ENCODE assay signal across 26 cellular contexts in genomic region chr5:32482193-32482592, GRCh38. TPM values are rescaled to one million over a fixed set of nuclear protein-coding genes. Genes with fewer than 3 reads are reported as not detected.
DNase-seq lines count a peak whose midpoint lies in the region; ATAC-seq, FAIRE-seq and TF ChIP-seq lines count a peak whose summit lies in the region.
"Had no signal": no experiment of that assay in that cellular context is flagged by ENCODE, and none has a peak within 500 bp of the region (broad histone marks: within the 10 kb centered on the region; RNA-seq: fewer than 3 reads in every experiment).

No MANE protein-coding gene starts in this region.

- H2BK5ac ChIP-seq in trophoblast cell (ENCODE audit: low read depth, low read length, poor library complexity): no peak overlapping the region

- H4K20me1 ChIP-seq in HepG2 (ENCODE audit: insufficient read depth, low read length): no peaks in the 10 kb centered on the region
- H4K20me1 ChIP-seq: BLaER1 had no signal

- H3K79me1 ChIP-seq in trophoblast cell (ENCODE audit: low read length): no peaks in the 10 kb centered on the region

- H3K36me3 Mint-ChIP-seq in Caco-2 (ENCODE audit: insufficient read depth, unreplicated experiment): no peaks in the 10 kb centered on the region
- H3K36me3 Mint-ChIP-seq in activated CD8-positive, alpha-beta T cell treated with anti-CD3 and anti-CD28 coated beads, Interleukin-2, amount 10 ng/mL, durations not matched to agents 7 days and 5 days (ENCODE audit: low read depth): no peaks in the 10 kb centered on the region
- H3K36me3 Mint-ChIP-seq: CD4-positive, CD25-positive, alpha-beta regulatory T cell; CD8-positive, alpha-beta T cell had no signal

- H3K4me1 ChIP-seq in Caco-2 (peaks cover 22% of the 10 kb centered on the region), HepG2 (ENCODE audit: insufficient read depth, low read length) (peaks cover 11% of the 10 kb centered on the region; the same call in 1 of the 2 replicates), mucosa of descending colon (ENCODE audit: low read depth) (no peaks in the 10 kb centered on the region), trophoblast cell (ENCODE audit: control insufficient read depth in 1 of 2, insufficient read depth in 2 of 2, low read length in 2 of 2) (no peaks in the 10 kb centered on the region)
- H3K4me1 ChIP-seq: BLaER1 had no signal

- H3K4me1 Mint-ChIP-seq in Caco-2 (ENCODE audit: low read depth, unreplicated experiment): peaks cover 23% of the 10 kb centered on the region
- H3K4me1 Mint-ChIP-seq in activated CD8-positive, alpha-beta T cell treated with anti-CD3 and anti-CD28 coated beads, Interleukin-2, amount 10 ng/mL, durations not matched to agents 7 days and 5 days (ENCODE audit: low read depth): no peaks in the 10 kb centered on the region
- H3K4me1 Mint-ChIP-seq: B cell; CD4-positive, CD25-positive, alpha-beta regulatory T cell; H9 had no signal

- no peak overlapping the region for H3K4me3 Mint-ChIP-seq in Caco-2 (ENCODE audit: unreplicated experiment)
- H3K4me3 Mint-ChIP-seq in activated CD8-positive, alpha-beta T cell treated with anti-CD3 and anti-CD28 coated beads, Interleukin-2, amount 10 ng/mL, durations not matched to agents 7 days and 5 days: no peak overlapping the region
- H3K4me3 Mint-ChIP-seq: B cell; CD4-positive, CD25-positive, alpha-beta regulatory T cell; CD8-positive, alpha-beta T cell; H9 had no signal

- no peak overlapping the region for H2BK12ac ChIP-seq in trophoblast cell (ENCODE audit: low read length)

- H2BK120ac ChIP-seq in trophoblast cell (ENCODE audit: insufficient read depth, low read length, poor library complexity): no peak overlapping the region

- no peaks in the 10 kb centered on the region for H3K9me3 Mint-ChIP-seq in Caco-2 (ENCODE audit: unreplicated experiment)
- no peaks in the 10 kb centered on the region for H3K9me3 Mint-ChIP-seq in activated CD8-positive, alpha-beta T cell treated with anti-CD3 and anti-CD28 coated beads, Interleukin-2, amount 10 ng/mL, durations not matched to agents 7 days and 5 days (ENCODE audit: insufficient read depth)
- H3K9me3 Mint-ChIP-seq: CD4-positive, CD25-positive, alpha-beta regulatory T cell; CD8-positive, alpha-beta T cell; H9 had no signal

- H3K4me3 ChIP-seq in Caco-2 (ENCODE audit: low read depth, low read length) (no peak overlapping the region), HepG2 (replicated peaks in 1 of 3; ENCODE audit: insufficient read depth in 1 of 3, low read depth in 2 of 3, low read length in 3 of 3) (no peak overlapping the region), mucosa of descending colon (no peak overlapping the region), trophoblast cell (ENCODE audit: low read depth, low read length) (no peak overlapping the region), WERI-Rb-1 (ENCODE audit: low read depth, low read length) (no peak overlapping the region), H7 (ENCODE audit: insufficient read depth, low read depth, low read length) (no peak overlapping the region)
- H3K4me3 ChIP-seq: BLaER1, GM12878, GM23248 had no signal

- H3K27me3 Mint-ChIP-seq in Caco-2 (ENCODE audit: insufficient read depth, unreplicated experiment): no peaks in the 10 kb centered on the region
- H3K27me3 Mint-ChIP-seq in activated CD8-positive, alpha-beta T cell treated with anti-CD3 and anti-CD28 coated beads, Interleukin-2, amount 10 ng/mL, durations not matched to agents 7 days and 5 days (ENCODE audit: low read depth): peaks cover 2% of the 10 kb centered on the region
- H3K27me3 Mint-ChIP-seq: B cell; CD4-positive, CD25-positive, alpha-beta regulatory T cell had no signal

- intact Hi-C loops in Caco-2 (cut with micrococcal nuclease; ENCODE audit: unreplicated experiment): loop anchor here (1.0 kb wide), 1 partner anchor 8 kb away; no protein-coding TSS in a partner anchor
- intact Hi-C loops in HepG2 (cut with micrococcal nuclease; ENCODE audit: unreplicated experiment): no loop called here
- intact Hi-C loops in mucosa of descending colon (cut with DNase I, micrococcal nuclease): no loop called here

- no peak overlapping the region for H4K12ac ChIP-seq in trophoblast cell (ENCODE audit: low read depth, low read length)

- TF ChIP-seq POLR2A in HepG2 (IDR thresholded peaks at IDR 0.05; ENCODE audit: insufficient read depth in 1 of 2, low read depth in 2 of 2, low read length in 2 of 2): no peak

- TF ChIP-seq CTCF in Caco-2 (IDR thresholded peaks at IDR 0.05; ENCODE audit: insufficient read depth in 1 of 2, low read depth in 1 of 2, low read length in 1 of 2, severe bottlenecking in 1 of 2, unreplicated experiment in 1 of 2) (no peak), HepG2 (CRISPR knock-in tag; IDR thresholded peaks at IDR 0.05) (no peak), mucosa of descending colon (IDR thresholded peaks at IDR 0.05) (no peak), WERI-Rb-1 (IDR thresholded peaks at IDR 0.05; ENCODE audit: low read depth, low read length) (no peak)

- no peak overlapping the region for H3K4ac ChIP-seq in trophoblast cell (ENCODE audit: low read depth, low read length)

- H4K8ac ChIP-seq in trophoblast cell (ENCODE audit: low read depth, low read length): no peak overlapping the region

- H3K9me3 ChIP-seq in Caco-2: no peaks in the 10 kb centered on the region
- no peaks in the 10 kb centered on the region for H3K9me3 ChIP-seq in HepG2 (ENCODE audit: low read length)
- no peaks in the 10 kb centered on the region for H3K9me3 ChIP-seq in mucosa of descending colon
- H3K9me3 ChIP-seq in trophoblast cell (ENCODE audit: insufficient read depth, low read depth, low read length): no peaks in the 10 kb centered on the region
- no peaks in the 10 kb centered on the region for H3K9me3 ChIP-seq in WERI-Rb-1 (ENCODE audit: severe bottlenecking)
- H3K9me3 ChIP-seq: BLaER1 had no signal

- BruUV-seq in Caco-2 (replicated peaks; lab: Mats Ljungman, UMichigan) (no TSS peak), HepG2 (replicated peaks; lab: Mats Ljungman, UMichigan) (no TSS peak)

- in situ Hi-C loops in HepG2 (cut with HindIII; ENCODE audit: extremely low pct_ligation_motif_present, low pct_unique_long_range_greater_than_20kb): no loop called here

- no peak overlapping the region for H3K23ac ChIP-seq in trophoblast cell (ENCODE audit: low read length)

- no peak overlapping the region for H3K18ac ChIP-seq in trophoblast cell (ENCODE audit: low read length)

- ATAC-seq in HepG2 (peak; percentile 66; the same call in 2 of the 3 replicates), mucosa of descending colon (peak; percentile 56)
- no peak for ATAC-seq in activated CD8-positive, alpha-beta T cell treated with anti-CD3 and anti-CD28 coated beads, Interleukin-2, amount 10 ng/mL, durations not matched to agents 7 days and 5 days
- ATAC-seq: CD8-positive, alpha-beta T cell; GM12878; HCT116 had no signal

- CTCF ChIA-PET in Caco-2 (lab: Charles Lee): interaction anchor here (1.1 kb wide), 1 partner anchor 108 kb away, joined by 8 read pairs; no protein-coding TSS in a partner anchor
- CTCF ChIA-PET in HepG2 (lab: Yijun Ruan, JAX; ENCODE audit: low intra/inter-chr PET ratio, low total read pairs): no interaction called here
- CTCF ChIA-PET in activated CD8-positive, alpha-beta T cell treated with anti-CD3 and anti-CD28 coated beads, Interleukin-2, amount 10 ng/mL, durations not matched to agents 7 days and 5 days (lab: Charles Lee): interaction anchor here (1.5 kb wide), 1 partner anchor 108 kb away, joined by 6 read pairs; no protein-coding TSS in a partner anchor

- H3K27ac ChIP-seq in HepG2 (ENCODE audit: extremely low read length, insufficient read depth, low read length) (no peak overlapping the region), trophoblast cell (ENCODE audit: low read depth, low read length) (no peak overlapping the region), WERI-Rb-1 (no peak overlapping the region)
- H3K27ac ChIP-seq: 22Rv1, BLaER1, C4-2B, GM23248 had no signal

- FAIRE-seq in HepG2 (lab: Jason Lieb, UNC): peak; percentile 37
- FAIRE-seq: A204.1, D721Med, GM12878, GM19239, H1 had no signal

- no peak overlapping the region for H3K14ac ChIP-seq in trophoblast cell (ENCODE audit: low read length)

- no peak overlapping the region for H2AK5ac ChIP-seq in trophoblast cell (ENCODE audit: low read length)

- H3K9ac ChIP-seq in HepG2 (ENCODE audit: insufficient read depth, low read depth, low read length): no peak overlapping the region
- H3K9ac ChIP-seq in trophoblast cell (ENCODE audit: low read length): no peak overlapping the region
- H3K9ac ChIP-seq: BLaER1, GM23248 had no signal

- peak overlapping the region; percentile 40 for H3K27ac Mint-ChIP-seq in Caco-2 (ENCODE audit: unreplicated experiment)
- H3K27ac Mint-ChIP-seq in activated CD8-positive, alpha-beta T cell treated with anti-CD3 and anti-CD28 coated beads, Interleukin-2, amount 10 ng/mL, durations not matched to agents 7 days and 5 days: no peak overlapping the region
- H3K27ac Mint-ChIP-seq: B cell; CD4-positive, CD25-positive, alpha-beta regulatory T cell; CD8-positive, alpha-beta T cell; H9 had no signal

- no peaks in the 10 kb centered on the region for H3K27me3 ChIP-seq in Caco-2 (replicated peaks; ENCODE audit: control insufficient read depth, insufficient read depth, low read length)
- H3K27me3 ChIP-seq in HepG2 (ENCODE audit: control insufficient read depth in 1 of 2, insufficient read depth in 2 of 2, low read length in 2 of 2): no peaks in the 10 kb centered on the region
- no peaks in the 10 kb centered on the region for H3K27me3 ChIP-seq in trophoblast cell (ENCODE audit: insufficient read depth, low read length)
- H3K27me3 ChIP-seq in WERI-Rb-1 (ENCODE audit: insufficient read depth, low read depth, severe bottlenecking): peaks cover 80% of the 10 kb centered on the region
- H3K27me3 ChIP-seq in H7 (ENCODE audit: control insufficient read depth, insufficient read depth, low read length): no peaks in the 10 kb centered on the region
- H3K27me3 ChIP-seq: BLaER1 had no signal

- H2AFZ ChIP-seq in HepG2 (ENCODE audit: low read length): no peak overlapping the region
- H2AFZ ChIP-seq in trophoblast cell (ENCODE audit: insufficient read depth, low read length, poor library complexity): no peak overlapping the region
- H2AFZ ChIP-seq: GM23248 had no signal

- H3K79me2 ChIP-seq in HepG2 (ENCODE audit: insufficient read depth, low read length) (no peaks in the 10 kb centered on the region), trophoblast cell (ENCODE audit: control insufficient read depth, insufficient read depth, low read length, poor library complexity) (no peaks in the 10 kb centered on the region)

- POLR2A ChIA-PET in Caco-2 (lab: Charles Lee): no interaction called here
- POLR2A ChIA-PET in HepG2 (lab: Yijun Ruan, JAX): no interaction called here
- POLR2A ChIA-PET in activated CD8-positive, alpha-beta T cell treated with anti-CD3 and anti-CD28 coated beads, Interleukin-2, amount 10 ng/mL, durations not matched to agents 7 days and 5 days (lab: Charles Lee): no interaction called here

- TF ChIP-seq RAD21 in HepG2 (CRISPR knock-in tag; IDR thresholded peaks at IDR 0.05): no peak

- 0% methylated on average over 2 of the region's 2 CpGs for WGBS in HepG2 (ENCODE audit: low lambda C conversion rate)
- WGBS in trophoblast cell (ENCODE audit: extremely low coverage, insufficient coverage, insufficient read length): no CpG with 5 or more reads among the region's 2 CpGs

- H3K4me2 ChIP-seq in HepG2 (ENCODE audit: low read depth, low read length) (no peak overlapping the region), trophoblast cell (ENCODE audit: low read length) (no peak overlapping the region)
- H3K4me2 ChIP-seq: BLaER1 had no signal

- peak; percentile 71 to 75 for DNase-seq in Caco-2
- no peak for DNase-seq in HepG2 (ENCODE audit: low spot score)
- DNase-seq in mucosa of descending colon: peak in 1 of 3 donors; percentile 19
- peak; percentile 87 to 97 for DNase-seq in trophoblast cell
- DNase-seq in activated CD8-positive, alpha-beta T cell treated with anti-CD3 and anti-CD28 coated beads, Interleukin-2, amount 10 ng/mL, durations not matched to agents 7 days and 5 days: no peak
- no peak for DNase-seq in WERI-Rb-1
- DNase-seq in H7: no peak
- DNase-seq in NCI-H1436 (lab: John Stamatoyannopoulos, UW): no peak
- DNase-seq: CD4-positive, CD25-positive, alpha-beta regulatory T cell; CD8-positive, alpha-beta T cell; DMS 273 treated with DMSO at 0.1 percent for 48 hours; DMS79; EL; GDM1; GM23248; H9 had no signal

- H3K36me3 ChIP-seq in Caco-2 (ENCODE audit: control insufficient read depth, insufficient read depth, low read length): no peaks in the 10 kb centered on the region
- no peaks in the 10 kb centered on the region for H3K36me3 ChIP-seq in HepG2 (replicated peaks in 1 of 2; ENCODE audit: control insufficient read depth in 1 of 2, insufficient read depth in 2 of 2, low read length in 2 of 2)
- no peaks in the 10 kb centered on the region for H3K36me3 ChIP-seq in mucosa of descending colon (ENCODE audit: low read depth)
- H3K36me3 ChIP-seq in trophoblast cell (ENCODE audit: control insufficient read depth in 1 of 2, insufficient read depth in 2 of 2, low read length in 2 of 2): no peaks in the 10 kb centered on the region
- no peaks in the 10 kb centered on the region for H3K36me3 ChIP-seq in WERI-Rb-1
- no peaks in the 10 kb centered on the region for H3K36me3 ChIP-seq in H7 (replicated peaks; ENCODE audit: control insufficient read depth, insufficient read depth, low read length)
- H3K36me3 ChIP-seq: BLaER1 had no signal

- TF ChIP-seq EP300 in HepG2 (IDR thresholded peaks at IDR 0.05; ENCODE audit: low read depth in 2 of 2, low read length in 2 of 2): no peak
- TF ChIP-seq EP300 in HepG2 (CRISPR knock-in tag; IDR thresholded peaks at IDR 0.05; ENCODE audit: borderline replicate concordance): no peak

- no peak overlapping the region for H4K91ac ChIP-seq in trophoblast cell (ENCODE audit: low read depth, low read length)

RNA-seq across cellular contexts. Expression of gene ZFR, which starts 37.7 kb away (rescaled TPM):
- 75.1 and 78.3 TPM in 2 replicates for total RNA-seq in Caco-2 (2022)
- total RNA-seq in HepG2 (2016; rRNA removed; fragmentation: Illumina TruSeq; extraction: Trizol): 89.0 and 139 TPM in 2 replicates
- total RNA-seq in HepG2 (2016; cell fraction: cytosol; rRNA removed; fragmentation: Illumina TruSeq; extraction: Trizol; ENCODE audit: low read depth): 22.0 and 24.1 TPM in 2 replicates
- total RNA-seq in HepG2 (2016; cell fraction: insoluble cytoplasmic fraction; rRNA removed; fragmentation: Illumina TruSeq; extraction: Trizol): 87.3 and 135 TPM in 2 replicates
- total RNA-seq in HepG2 (2016; cell fraction: membrane; rRNA removed; fragmentation: Illumina TruSeq; extraction: Trizol): 38.7 and 46.1 TPM in 2 replicates
- 78.3 and 83.8 TPM in 2 replicates for total RNA-seq in HepG2 (2016; cell fraction: nucleus; rRNA removed; fragmentation: Illumina TruSeq; extraction: Trizol)
- 77.1 and 92.8 TPM in 2 replicates for polyA plus RNA-seq in HepG2 (2011; rRNA removed)
- polyA plus RNA-seq in HepG2 (2011; cell fraction: cytosol; rRNA removed): 59.0 and 61.6 TPM in 2 replicates
- polyA plus RNA-seq in HepG2 (2011; cell fraction: nucleus; rRNA removed): 51.2 and 56.7 TPM in 2 replicates
- 42.8 and 59.8 TPM in 2 replicates for polyA plus RNA-seq in HepG2 (2012)
- polyA plus RNA-seq in HepG2 (2016; cell fraction: cytosol; fragmentation: Illumina TruSeq; extraction: Trizol; ENCODE audit: low read depth): 4.2 and 5.3 TPM in 2 replicates
- polyA plus RNA-seq in HepG2 (2016; cell fraction: insoluble cytoplasmic fraction; fragmentation: Illumina TruSeq; extraction: Trizol; ENCODE audit: low read depth): 105 and 109 TPM in 2 replicates
- polyA plus RNA-seq in HepG2 (2016; cell fraction: membrane; fragmentation: Illumina TruSeq; extraction: Trizol; ENCODE audit: low read depth): 14.8 and 18.1 TPM in 2 replicates
- polyA plus RNA-seq in HepG2 (2016; cell fraction: nucleus; fragmentation: Illumina TruSeq; extraction: Trizol; ENCODE audit: insufficient read depth, low read depth): 89.8 and 90.3 TPM in 2 replicates
- 293 and 343 TPM in 2 replicates for polyA minus RNA-seq in HepG2 (2011; rRNA and poly(A)+ RNA removed; ENCODE audit: low replicate concordance)
- 57.4 and 58.9 TPM in 2 replicates for polyA minus RNA-seq in HepG2 (2011; cell fraction: cytosol; rRNA and poly(A)+ RNA removed)
- polyA minus RNA-seq in HepG2 (2011; cell fraction: nucleus; rRNA and poly(A)+ RNA removed): 77.6 and 92.6 TPM in 2 replicates
- 10 to 100 TPM; 44.0 to 73.3 (median 44.7) TPM for total RNA-seq in mucosa of descending colon
- 54.0 and 57.2 TPM in 2 replicates for polyA plus RNA-seq in trophoblast cell (2013)
- total RNA-seq in activated CD8-positive, alpha-beta T cell treated with anti-CD3 and anti-CD28 coated beads, Interleukin-2, amount 10 ng/mL, durations not matched to agents 7 days and 5 days: 10 to 100 TPM; 46.3 to 48.7 TPM
- total RNA-seq in H7 (2014; rRNA removed; shearing (Covaris generic)): 66.2 and 79.8 TPM in 2 replicates

Comparison
In these comparisons a context has a peak if more than half of its experiments do, and no peak if none do; other contexts are left out.
1. DNase-seq: peak in Caco-2 (2 of 2) and trophoblast cell (2 of 2); none in HepG2 (single experiment), activated CD8-positive, alpha-beta T cell treated with anti-CD3 and anti-CD28 coated beads, Interleukin-2, amount 10 ng/mL, durations not matched to agents 7 days and 5 days (single experiment), WERI-Rb-1 (single experiment), H7 (single experiment) and NCI-H1436 (single experiment).